ENCODE assay signal across 35 cellular contexts in genomic region chr7:148588891-148589215, GRCh38. TPM values are rescaled to one million over a fixed set of nuclear protein-coding genes. Genes with fewer than 3 reads are reported as not detected.
"Had no signal": no experiment of that assay in that cellular context is flagged by ENCODE, and none has a peak within 500 bp of the region (broad histone marks: within the 10 kb centered on the region; RNA-seq: fewer than 3 reads in every experiment).

No MANE protein-coding gene starts in this region.

- H3K27me3 ChIP-seq: adrenal gland, ascending aorta, right lobe of liver, uterus had no signal

- DNase-seq: activated CD4-positive, alpha-beta memory T cell treated with anti-CD3 and anti-CD28 coated beads for 36 hours; activated CD4-positive, alpha-beta T cell treated with anti-CD3 and anti-CD28 coated beads, Interleukin-2, amount 10 ng/mL, durations not matched to agents 24 days and 14 days; activated CD4-positive, CD25-positive, alpha-beta regulatory T cell treated with anti-CD3 and anti-CD28 coated beads, Interleukin-2, amount 50 U/mL, for 72 hours; activated CD8-positive, alpha-beta memory T cell treated with anti-CD3 and anti-CD28 coated beads, Interleukin-2, amount 50 U/mL, for 4 hours; activated effector memory CD4-positive, alpha-beta T cell treated with anti-CD3 and anti-CD28 coated beads, Interleukin-2, amount 50 U/mL, for 16 hours; activated naive CD4-positive, alpha-beta T cell treated with anti-CD3 and anti-CD28 coated beads for 36 hours; activated naive CD8-positive, alpha-beta T cell treated with anti-CD3 and anti-CD28 coated beads for 36 hours; activated T-cell treated with anti-CD3 and anti-CD28 coated beads, Interleukin-2, amount 50 U/mL, for 1 hour; adrenal gland; brain microvascular endothelial cell; esophagus squamous epithelium; foreskin melanocyte; islet precursor cell; left ventricle myocardium inferior; mesendoderm; natural killer cell; right lobe of liver; stimulated activated CD4-positive, alpha-beta T cell treated with anti-CD3 and anti-CD28 coated beads, Interleukin-2, amount 100 ng/mL, for 48 hours; T-helper 1 cell; uterus had no signal

- H3K4me3 ChIP-seq: adrenal gland, ascending aorta, esophagus squamous epithelium, left ventricle myocardium inferior, lung, right lobe of liver, uterus had no signal

- H3K4me1 ChIP-seq: adrenal gland, ascending aorta, esophagus squamous epithelium, left ventricle myocardium inferior, right lobe of liver, uterus had no signal

- H3K4me1 Mint-ChIP-seq: natural killer cell had no signal

- H3K36me3 Mint-ChIP-seq: activated CD4-positive, alpha-beta memory T cell treated with anti-CD3 and anti-CD28 coated beads for 36 hours; activated naive CD8-positive, alpha-beta T cell treated with anti-CD3 and anti-CD28 coated beads for 36 hours; natural killer cell; type B pancreatic cell had no signal

- H3K27ac ChIP-seq: adrenal gland, ascending aorta, brain microvascular endothelial cell, epithelial cell of prostate, esophagus squamous epithelium, left ventricle myocardium inferior, neutrophil, right lobe of liver, uterus had no signal

- H3K36me3 ChIP-seq: adrenal gland, ascending aorta, brain microvascular endothelial cell, esophagus squamous epithelium, left ventricle myocardium inferior, neutrophil, right lobe of liver, uterus had no signal

- ATAC-seq: natural killer cell, right lobe of liver had no signal

- H3K9me3 ChIP-seq: adrenal gland, ascending aorta, esophagus squamous epithelium, left ventricle myocardium inferior, neutrophil, right lobe of liver, uterus had no signal

- H3K4me3 Mint-ChIP-seq: activated CD4-positive, alpha-beta memory T cell treated with anti-CD3 and anti-CD28 coated beads for 36 hours; activated CD4-positive, alpha-beta T cell treated with anti-CD3 and anti-CD28 coated beads, Interleukin-2, amount 10 ng/mL, durations not matched to agents 24 days and 14 days; activated naive CD4-positive, alpha-beta T cell treated with anti-CD3 and anti-CD28 coated beads for 36 hours; activated naive CD8-positive, alpha-beta T cell treated with anti-CD3 and anti-CD28 coated beads for 36 hours; activated T-helper 1 cell treated with anti-CD3 and anti-CD28 coated beads, Interleukin-12 subunit alpha, Interleukin-12 subunit beta, Interleukin-2, Interleukin-4 antibody, amounts not matched to agents 30 ng/mL and 10 ng/mL and 1 ng/mL, durations not matched to agents 14 hours and 24 hours and 36 hours; natural killer cell; stimulated activated naive CD8-positive, alpha-beta T cell treated with anti-CD3 and anti-CD28 coated beads, Interleukin-15, Interleukin-2, amounts not matched to agents 100 ng/mL and 50 ng/mL, for 24 hours; T-helper 2 cell treated with Interferon-gamma antibody and Interleukin-4, amounts not matched to agents 5 μg/mL and 100 μg/mL, for 36 hours; type B pancreatic cell had no signal

- FAIRE-seq: endometrium had no signal

- H3K9me3 Mint-ChIP-seq: activated CD4-positive, alpha-beta memory T cell treated with anti-CD3 and anti-CD28 coated beads for 36 hours; activated CD4-positive, alpha-beta T cell treated with anti-CD3 and anti-CD28 coated beads, Interleukin-2, amount 10 ng/mL, durations not matched to agents 24 days and 14 days; activated naive CD4-positive, alpha-beta T cell treated with anti-CD3 and anti-CD28 coated beads for 36 hours; activated naive CD8-positive, alpha-beta T cell treated with anti-CD3 and anti-CD28 coated beads for 36 hours; activated T-helper 1 cell treated with anti-CD3 and anti-CD28 coated beads, Interleukin-12 subunit alpha, Interleukin-12 subunit beta, Interleukin-2, Interleukin-4 antibody, amounts not matched to agents 30 ng/mL and 10 ng/mL and 1 ng/mL, durations not matched to agents 14 hours and 24 hours and 36 hours; natural killer cell; stimulated activated naive CD8-positive, alpha-beta T cell treated with anti-CD3 and anti-CD28 coated beads, Interleukin-15, Interleukin-2, amounts not matched to agents 100 ng/mL and 50 ng/mL, for 24 hours; T-helper 2 cell treated with Interferon-gamma antibody and Interleukin-4, amounts not matched to agents 5 μg/mL and 100 μg/mL, for 36 hours had no signal

- H3K27ac Mint-ChIP-seq: activated CD4-positive, alpha-beta memory T cell treated with anti-CD3 and anti-CD28 coated beads for 36 hours; activated CD4-positive, alpha-beta T cell treated with anti-CD3 and anti-CD28 coated beads, Interleukin-2, amount 10 ng/mL, durations not matched to agents 24 days and 14 days; activated naive CD4-positive, alpha-beta T cell treated with anti-CD3 and anti-CD28 coated beads for 36 hours; activated naive CD8-positive, alpha-beta T cell treated with anti-CD3 and anti-CD28 coated beads for 36 hours; activated T-helper 1 cell treated with anti-CD3 and anti-CD28 coated beads, Interleukin-12 subunit alpha, Interleukin-12 subunit beta, Interleukin-2, Interleukin-4 antibody, amounts not matched to agents 30 ng/mL and 10 ng/mL and 1 ng/mL, durations not matched to agents 14 hours and 24 hours and 36 hours; natural killer cell; stimulated activated naive CD8-positive, alpha-beta T cell treated with anti-CD3 and anti-CD28 coated beads, Interleukin-15, Interleukin-2, amounts not matched to agents 100 ng/mL and 50 ng/mL, for 24 hours; T-helper 2 cell treated with Interferon-gamma antibody and Interleukin-4, amounts not matched to agents 5 μg/mL and 100 μg/mL, for 36 hours; type B pancreatic cell had no signal

RNA-seq across cellular contexts. Expression of gene C7orf33, which starts 1.7 kb away (rescaled TPM):
- total RNA-seq: activated CD4-positive, alpha-beta memory T cell treated with anti-CD3 and anti-CD28 coated beads for 36 hours; activated CD4-positive, alpha-beta T cell treated with anti-CD3 and anti-CD28 coated beads, Interleukin-2, amount 10 ng/mL, durations not matched to agents 24 days and 14 days; activated CD8-positive, alpha-beta memory T cell treated with anti-CD3 and anti-CD28 coated beads for 36 hours; activated naive CD4-positive, alpha-beta T cell treated with anti-CD3 and anti-CD28 coated beads for 36 hours; activated naive CD8-positive, alpha-beta T cell treated with anti-CD3 and anti-CD28 coated beads for 36 hours; activated T-helper 1 cell treated with anti-CD3 and anti-CD28 coated beads, Interleukin-12 subunit alpha, Interleukin-12 subunit beta, Interleukin-2, Interleukin-4 antibody, amounts not matched to agents 30 ng/mL and 10 ng/mL and 1 ng/mL, durations not matched to agents 14 hours and 24 hours and 36 hours; adrenal gland; ascending aorta; esophagus squamous epithelium; left ventricle myocardium inferior; lung; mononuclear cell; natural killer cell; osteocyte; posterior vena cava; right lobe of liver; skeletal muscle tissue; uterus had no signal
- polyA plus RNA-seq: adrenal gland, lung, thymus had no signal
